ENCODE assay signal across 1 cellular context in the genomic region with DNA sequence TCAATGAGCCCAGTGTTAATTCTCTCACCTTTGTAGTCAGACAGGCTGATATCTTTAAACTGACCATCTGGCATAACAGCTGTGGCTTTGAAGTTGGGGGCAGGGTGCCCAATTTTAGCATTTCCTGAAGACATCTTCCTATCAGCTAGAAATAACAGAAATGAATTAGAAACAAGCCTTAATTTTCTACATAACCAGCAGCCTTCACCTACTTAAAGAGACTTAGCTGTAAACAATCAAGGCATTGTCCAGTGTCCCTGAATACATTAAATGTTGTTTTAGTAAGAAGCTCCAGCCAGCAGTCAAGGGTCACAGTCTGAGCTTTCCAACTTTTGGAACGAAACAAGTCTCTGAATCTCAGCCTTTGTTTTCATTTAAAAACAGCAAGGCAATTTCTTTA.
TF ChIP-seq lines count a peak whose summit lies in the region.

No MANE protein-coding gene starts in this region.

TF ChIP-seq in WTC11, 78 proteins besides CTCF, POLR2A, EP300 and RAD21 (continued from another document):
- TF ChIP-seq, protein P1, sequence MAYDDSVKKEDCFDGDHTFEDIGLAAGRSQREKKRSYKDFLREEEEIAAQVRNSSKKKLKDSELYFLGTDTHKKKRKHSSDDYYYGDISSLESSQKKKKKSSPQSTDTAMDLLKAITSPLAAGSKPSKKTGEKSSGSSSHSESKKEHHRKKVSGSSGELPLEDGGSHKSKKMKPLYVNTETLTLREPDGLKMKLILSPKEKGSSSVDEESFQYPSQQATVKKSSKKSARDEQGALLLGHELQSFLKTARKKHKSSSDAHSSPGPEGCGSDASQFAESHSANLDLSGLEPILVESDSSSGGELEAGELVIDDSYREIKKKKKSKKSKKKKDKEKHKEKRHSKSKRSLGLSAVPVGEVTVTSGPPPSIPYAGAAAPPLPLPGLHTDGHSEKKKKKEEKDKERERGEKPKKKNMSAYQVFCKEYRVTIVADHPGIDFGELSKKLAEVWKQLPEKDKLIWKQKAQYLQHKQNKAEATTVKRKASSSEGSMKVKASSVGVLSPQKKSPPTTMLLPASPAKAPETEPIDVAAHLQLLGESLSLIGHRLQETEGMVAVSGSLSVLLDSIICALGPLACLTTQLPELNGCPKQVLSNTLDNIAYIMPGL (CRISPR knock-in tag; IDR thresholded peaks at IDR 0.05) = no peak
- TF ChIP-seq NFYB (CRISPR knock-in tag; conservative IDR thresholded peaks at IDR 0.05; ENCODE audit: low read depth) (no peak), SMAD3 (CRISPR knock-in tag; IDR thresholded peaks at IDR 0.05; ENCODE audit: borderline replicate concordance) (no peak), ESRRA (CRISPR knock-in tag; IDR thresholded peaks at IDR 0.05; ENCODE audit: borderline replicate concordance) (no peak), ZNF121 (CRISPR knock-in tag; IDR thresholded peaks at IDR 0.05) (no peak)
- TF ChIP-seq, protein P2, sequence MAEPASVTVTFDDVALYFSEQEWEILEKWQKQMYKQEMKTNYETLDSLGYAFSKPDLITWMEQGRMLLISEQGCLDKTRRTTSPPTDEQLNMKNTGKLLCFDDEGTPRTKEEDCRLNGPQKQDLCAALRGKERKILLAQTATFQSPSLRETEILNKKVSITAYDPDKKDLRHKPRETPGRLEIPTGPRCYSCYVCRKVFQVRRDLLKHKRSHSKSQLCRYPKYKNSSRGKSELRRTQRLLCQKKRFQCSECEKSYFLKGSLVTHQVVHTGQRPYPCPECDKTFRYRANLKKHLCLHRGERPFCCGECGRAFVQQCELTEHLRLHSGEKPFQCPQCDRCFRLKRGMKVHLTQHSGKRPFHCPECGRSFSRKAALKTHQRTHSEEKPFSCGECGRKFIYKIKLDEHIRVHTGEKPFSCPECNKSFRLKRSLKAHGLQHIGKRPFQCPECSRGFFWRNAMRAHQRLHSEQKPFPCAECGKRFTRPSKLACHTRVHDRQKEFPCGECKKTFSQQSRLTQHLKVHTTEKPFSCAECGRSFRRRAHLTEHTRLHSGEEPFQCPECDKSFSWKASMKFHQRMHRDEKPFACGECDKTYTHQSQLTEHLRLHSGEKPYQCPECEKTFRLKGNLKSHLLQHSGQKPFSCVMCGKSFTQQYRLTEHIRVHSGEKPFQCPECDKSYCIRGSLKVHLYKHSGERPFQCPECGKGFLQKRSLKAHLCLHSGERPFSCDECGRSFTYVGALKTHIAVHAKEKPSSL (CRISPR knock-in tag; conservative IDR thresholded peaks at IDR 0.05) = no peak
- TF ChIP-seq, protein P3, sequence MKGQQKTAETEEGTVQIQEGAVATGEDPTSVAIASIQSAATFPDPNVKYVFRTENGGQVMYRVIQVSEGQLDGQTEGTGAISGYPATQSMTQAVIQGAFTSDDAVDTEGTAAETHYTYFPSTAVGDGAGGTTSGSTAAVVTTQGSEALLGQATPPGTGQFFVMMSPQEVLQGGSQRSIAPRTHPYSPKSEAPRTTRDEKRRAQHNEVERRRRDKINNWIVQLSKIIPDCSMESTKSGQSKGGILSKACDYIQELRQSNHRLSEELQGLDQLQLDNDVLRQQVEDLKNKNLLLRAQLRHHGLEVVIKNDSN (CRISPR knock-in tag; IDR thresholded peaks at IDR 0.05) = no peak
